Comparison of ENCODE assay signal across 1 cellular context in the genomic region with DNA sequence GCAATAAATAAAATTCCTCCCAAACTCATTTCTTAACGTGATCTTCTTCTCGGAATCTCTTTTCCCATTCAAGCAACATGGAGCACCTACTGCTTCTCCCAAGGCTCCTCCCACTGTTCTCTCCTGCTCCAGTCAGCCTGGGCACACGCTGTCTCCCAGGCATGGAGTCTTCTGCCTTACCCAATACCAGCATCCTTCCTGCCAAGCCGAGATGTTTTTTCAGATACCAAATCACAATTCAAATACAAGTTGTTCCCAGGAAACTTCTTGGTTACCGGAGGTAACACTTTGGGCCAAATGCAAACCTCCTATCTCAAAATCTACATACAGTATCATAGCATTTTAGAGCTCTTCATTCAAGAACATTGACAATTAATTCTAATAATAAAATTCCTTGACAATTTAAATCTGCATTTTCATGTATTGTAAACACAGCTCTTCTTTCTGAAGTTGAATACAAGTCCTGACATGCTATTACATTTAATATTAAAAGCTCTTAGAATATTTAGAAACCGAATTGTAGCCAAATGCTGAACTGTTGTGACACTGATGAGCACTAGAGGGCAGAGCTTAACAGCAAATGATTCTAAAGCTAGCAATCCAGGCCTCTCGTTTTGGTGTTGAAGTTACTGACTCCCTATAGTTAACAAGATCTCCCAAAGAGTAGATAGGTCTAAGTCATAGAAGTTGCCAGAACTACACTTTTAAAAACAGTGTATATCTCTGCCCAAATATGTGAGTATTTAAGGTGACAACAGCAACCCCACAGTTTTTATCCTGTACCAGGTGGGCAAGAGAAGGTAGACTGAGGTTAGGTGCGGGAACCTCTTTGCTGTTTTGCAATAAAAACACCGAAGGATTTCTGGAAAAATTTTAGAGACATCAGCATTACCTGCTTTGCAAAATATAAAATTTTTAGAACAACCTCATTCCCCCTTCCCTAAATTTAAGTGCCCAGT.
TF ChIP-seq lines count a peak whose summit lies in the region.

No MANE protein-coding gene starts in this region.

TF ChIP-seq in H1, 55 proteins besides CTCF, POLR2A, EP300 and RAD21 (continued from another document):
- TF ChIP-seq EZH2 (IDR thresholded peaks at IDR 0.05; ENCODE audit: low read depth, low read length, severe bottlenecking) (no peak), SP2 (IDR thresholded peaks at IDR 0.05; ENCODE audit: low read length) (no peak), BCL11A (IDR thresholded peaks at IDR 0.05; ENCODE audit: low read depth in 2 of 2, low read length in 2 of 2) (no peak), RXRA (IDR thresholded peaks at IDR 0.05; ENCODE audit: insufficient read depth, low read depth, low read length) (no peak), TBP (IDR thresholded peaks at IDR 0.05; ENCODE audit: low read depth, low read length) (no peak), KDM1A (IDR thresholded peaks at IDR 0.05; ENCODE audit: borderline replicate concordance, low read length) (no peak), GABPA (IDR thresholded peaks at IDR 0.05; ENCODE audit: borderline replicate concordance, insufficient read depth, low read length) (no peak), SP1 (IDR thresholded peaks at IDR 0.05; ENCODE audit: low read depth, low read length) (no peak), RFX5 (IDR thresholded peaks at IDR 0.05; ENCODE audit: borderline replicate concordance, low read depth, low read length) (no peak)
- TF ChIP-seq, protein P1, sequence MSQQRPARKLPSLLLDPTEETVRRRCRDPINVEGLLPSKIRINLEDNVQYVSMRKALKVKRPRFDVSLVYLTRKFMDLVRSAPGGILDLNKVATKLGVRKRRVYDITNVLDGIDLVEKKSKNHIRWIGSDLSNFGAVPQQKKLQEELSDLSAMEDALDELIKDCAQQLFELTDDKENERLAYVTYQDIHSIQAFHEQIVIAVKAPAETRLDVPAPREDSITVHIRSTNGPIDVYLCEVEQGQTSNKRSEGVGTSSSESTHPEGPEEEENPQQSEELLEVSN (IDR thresholded peaks at IDR 0.05): no peak
- TF ChIP-seq, protein P2, sequence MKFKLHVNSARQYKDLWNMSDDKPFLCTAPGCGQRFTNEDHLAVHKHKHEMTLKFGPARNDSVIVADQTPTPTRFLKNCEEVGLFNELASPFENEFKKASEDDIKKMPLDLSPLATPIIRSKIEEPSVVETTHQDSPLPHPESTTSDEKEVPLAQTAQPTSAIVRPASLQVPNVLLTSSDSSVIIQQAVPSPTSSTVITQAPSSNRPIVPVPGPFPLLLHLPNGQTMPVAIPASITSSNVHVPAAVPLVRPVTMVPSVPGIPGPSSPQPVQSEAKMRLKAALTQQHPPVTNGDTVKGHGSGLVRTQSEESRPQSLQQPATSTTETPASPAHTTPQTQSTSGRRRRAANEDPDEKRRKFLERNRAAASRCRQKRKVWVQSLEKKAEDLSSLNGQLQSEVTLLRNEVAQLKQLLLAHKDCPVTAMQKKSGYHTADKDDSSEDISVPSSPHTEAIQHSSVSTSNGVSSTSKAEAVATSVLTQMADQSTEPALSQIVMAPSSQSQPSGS (IDR thresholded peaks at IDR 0.05; ENCODE audit: low read length): no peak
- TF ChIP-seq, protein P3, sequence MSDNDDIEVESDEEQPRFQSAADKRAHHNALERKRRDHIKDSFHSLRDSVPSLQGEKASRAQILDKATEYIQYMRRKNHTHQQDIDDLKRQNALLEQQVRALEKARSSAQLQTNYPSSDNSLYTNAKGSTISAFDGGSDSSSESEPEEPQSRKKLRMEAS (IDR thresholded peaks at IDR 0.05): no peak
